1 cellular context compared by ENCODE assay signal in the genomic region with DNA sequence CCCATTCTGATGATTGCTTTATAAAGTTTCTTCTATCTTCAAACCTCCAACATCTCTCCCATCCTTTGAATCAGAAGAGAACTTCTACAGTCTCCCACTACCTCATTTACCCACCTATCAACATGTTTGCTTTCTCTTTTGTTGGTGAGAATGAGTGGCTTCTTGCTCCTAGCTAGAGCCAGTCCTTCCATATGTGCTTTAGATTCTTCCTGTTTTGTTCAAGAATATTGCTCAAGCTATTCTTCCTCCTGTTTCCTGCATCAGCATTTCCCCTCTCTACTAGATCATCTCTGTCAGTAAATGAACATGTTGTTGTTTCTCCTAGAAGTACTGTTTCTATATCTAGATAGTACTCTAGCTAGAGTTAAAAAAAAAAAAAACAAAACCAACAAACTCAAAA.
TF ChIP-seq lines count a peak whose summit lies in the region.

No MANE protein-coding gene starts in this region.

TF ChIP-seq in HepG2, 621 proteins besides CTCF, POLR2A, EP300 and RAD21:
- TF ChIP-seq ZNF180 (CRISPR knock-in tag; IDR thresholded peaks at IDR 0.05; ENCODE audit: borderline replicate concordance, low read depth), result no peak
- TF ChIP-seq ZNF30 (CRISPR knock-in tag; IDR thresholded peaks at IDR 0.05), result no peak
- no peak for TF ChIP-seq HHEX (CRISPR knock-in tag; IDR thresholded peaks at IDR 0.05)
- TF ChIP-seq, protein P1, sequence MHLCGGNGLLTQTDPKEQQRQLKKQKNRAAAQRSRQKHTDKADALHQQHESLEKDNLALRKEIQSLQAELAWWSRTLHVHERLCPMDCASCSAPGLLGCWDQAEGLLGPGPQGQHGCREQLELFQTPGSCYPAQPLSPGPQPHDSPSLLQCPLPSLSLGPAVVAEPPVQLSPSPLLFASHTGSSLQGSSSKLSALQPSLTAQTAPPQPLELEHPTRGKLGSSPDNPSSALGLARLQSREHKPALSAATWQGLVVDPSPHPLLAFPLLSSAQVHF (CRISPR knock-in tag; IDR thresholded peaks at IDR 0.05), result no peak
- TF ChIP-seq, protein P2, sequence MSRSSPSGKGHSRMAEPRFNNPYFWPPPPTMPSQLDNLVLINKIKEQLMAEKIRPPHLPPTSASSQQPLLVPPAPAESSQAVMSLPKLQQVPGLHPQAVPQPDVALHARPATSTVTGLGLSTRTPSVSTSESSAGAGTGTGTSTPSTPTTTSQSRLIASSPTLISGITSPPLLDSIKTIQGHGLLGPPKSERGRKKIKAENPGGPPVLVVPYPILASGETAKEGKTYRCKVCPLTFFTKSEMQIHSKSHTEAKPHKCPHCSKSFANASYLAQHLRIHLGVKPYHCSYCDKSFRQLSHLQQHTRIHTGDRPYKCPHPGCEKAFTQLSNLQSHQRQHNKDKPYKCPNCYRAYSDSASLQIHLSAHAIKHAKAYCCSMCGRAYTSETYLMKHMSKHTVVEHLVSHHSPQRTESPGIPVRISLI (CRISPR knock-in tag; IDR thresholded peaks at IDR 0.05; ENCODE audit: borderline replicate concordance), result no peak
- TF ChIP-seq, protein P3, sequence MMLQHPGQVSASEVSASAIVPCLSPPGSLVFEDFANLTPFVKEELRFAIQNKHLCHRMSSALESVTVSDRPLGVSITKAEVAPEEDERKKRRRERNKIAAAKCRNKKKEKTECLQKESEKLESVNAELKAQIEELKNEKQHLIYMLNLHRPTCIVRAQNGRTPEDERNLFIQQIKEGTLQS (CRISPR knock-in tag; IDR thresholded peaks at IDR 0.05), result no peak
- no peak for TF ChIP-seq ZNF138 (CRISPR knock-in tag; IDR thresholded peaks at IDR 0.05; ENCODE audit: low read depth)
- no peak for TF ChIP-seq ARNT (IDR thresholded peaks at IDR 0.05)
- TF ChIP-seq CEBPG (CRISPR knock-in tag; IDR thresholded peaks at IDR 0.05), result no peak
- no peak for TF ChIP-seq ZSCAN31 (CRISPR knock-in tag; IDR thresholded peaks at IDR 0.05; ENCODE audit: low read depth)
- TF ChIP-seq FOXC1 (CRISPR knock-in tag; IDR thresholded peaks at IDR 0.05; ENCODE audit: borderline replicate concordance), result no peak
- no peak for TF ChIP-seq ZNF891 (CRISPR knock-in tag; IDR thresholded peaks at IDR 0.05)
- TF ChIP-seq, protein P4, sequence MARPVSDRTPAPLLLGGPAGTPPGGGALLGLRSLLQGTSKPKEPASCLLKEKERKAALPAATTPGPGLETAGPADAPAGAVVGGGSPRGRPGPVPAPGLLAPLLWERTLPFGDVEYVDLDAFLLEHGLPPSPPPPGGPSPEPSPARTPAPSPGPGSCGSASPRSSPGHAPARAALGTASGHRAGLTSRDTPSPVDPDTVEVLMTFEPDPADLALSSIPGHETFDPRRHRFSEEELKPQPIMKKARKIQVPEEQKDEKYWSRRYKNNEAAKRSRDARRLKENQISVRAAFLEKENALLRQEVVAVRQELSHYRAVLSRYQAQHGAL (CRISPR knock-in tag; IDR thresholded peaks at IDR 0.05; ENCODE audit: not compliant biosample characterization), result no peak
- TF ChIP-seq ZNF773 (CRISPR knock-in tag; IDR thresholded peaks at IDR 0.05; ENCODE audit: borderline replicate concordance), result no peak
